In genomic region chr12:46339051-46339450, GRCh38 we compare ENCODE assay signal across 8 cellular contexts.
"Had no signal": no experiment of that assay in that cellular context is flagged by ENCODE, and none has a peak within 500 bp of the region (broad histone marks: within the 10 kb centered on the region; RNA-seq: fewer than 3 reads in every experiment).

No MANE protein-coding gene starts in this region.

- H2AFZ ChIP-seq: GM23248 had no signal

- H3K36me3 ChIP-seq: HAP-1 had no signal

- H3K27ac ChIP-seq: GM23248 had no signal

- DNase-seq: GM23248, GOT3, H7, KG1 had no signal

- H3K4me1 ChIP-seq: HAP-1 had no signal

- H3K4me3 ChIP-seq: GM23248, HAP-1, K562 had no signal

- H3K9me3 ChIP-seq: HAP-1 had no signal

- FAIRE-seq: HTR-8/SVneo, K562 had no signal

- H3K9ac ChIP-seq: GM23248 had no signal

- ATAC-seq: HCT116, K562 had no signal
